ENCODE assay signal across 16 cellular contexts in the genomic region with DNA sequence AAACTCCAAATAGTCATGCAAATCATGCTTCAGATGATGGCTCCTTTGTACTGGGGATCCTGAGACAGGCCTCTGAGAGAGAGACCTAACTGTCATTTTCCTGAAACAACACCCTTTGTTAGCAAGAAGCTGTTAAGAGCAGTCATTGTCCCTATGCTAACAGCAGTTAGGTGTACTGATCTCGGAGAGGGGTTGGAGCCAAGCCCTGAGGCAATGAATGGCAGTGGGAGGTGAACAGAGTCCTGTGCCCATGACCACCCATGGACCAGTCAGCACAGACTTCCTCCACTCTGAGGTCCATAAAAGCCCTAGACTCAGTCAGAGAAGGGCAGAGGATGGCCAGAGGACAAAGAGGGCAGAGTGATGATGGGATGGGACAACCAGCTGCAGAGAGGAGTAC.
DNase-seq lines count a peak whose midpoint lies in the region; ATAC-seq, FAIRE-seq and TF ChIP-seq lines count a peak whose summit lies in the region.
"Had no signal": no experiment of that assay in that cellular context is flagged by ENCODE, and none has a peak within 500 bp of the region (broad histone marks: within the 10 kb centered on the region; RNA-seq: fewer than 3 reads in every experiment).

No MANE protein-coding gene starts in this region.

- TF ChIP-seq CTCF in upper lobe of left lung (IDR thresholded peaks at IDR 0.05): no peak
- TF ChIP-seq CTCF in HFFc6 (IDR thresholded peaks at IDR 0.05): no peak

- no peak overlapping the region for H4K5ac ChIP-seq in mesendoderm (ENCODE audit: low read length)

- H3K36me3 Mint-ChIP-seq in HFFc6 (ENCODE audit: low read depth): no peaks in the 10 kb centered on the region; the same call in 1 of the 2 replicates

- H3K36me3 ChIP-seq in mesendoderm (ENCODE audit: control insufficient read depth, insufficient read depth, low read length): no peaks in the 10 kb centered on the region
- no peaks in the 10 kb centered on the region for H3K36me3 ChIP-seq in upper lobe of left lung

- H3K9ac ChIP-seq in mesendoderm (ENCODE audit: low read length): no peak overlapping the region
- H3K9ac ChIP-seq: GM23248 had no signal

- H3K23ac ChIP-seq in mesendoderm (ENCODE audit: low read length): no peak overlapping the region

- no peak overlapping the region for H3K18ac ChIP-seq in mesendoderm (ENCODE audit: low read length)

- no peak overlapping the region for H3K27ac ChIP-seq in mesendoderm (ENCODE audit: low read depth, low read length)
- no peak overlapping the region for H3K27ac ChIP-seq in upper lobe of left lung
- H3K27ac ChIP-seq: GM23248 had no signal

- no peak for TF ChIP-seq EP300 in upper lobe of left lung (IDR thresholded peaks at IDR 0.05)

- no peak for TF ChIP-seq POLR2A in upper lobe of left lung (IDR thresholded peaks at IDR 0.05)

- peaks cover 0 to 6% (median 0%) of the 10 kb centered on the region in 4 donors for H3K9me3 ChIP-seq in upper lobe of left lung

- H3K4me1 Mint-ChIP-seq in HFFc6 (ENCODE audit: low read depth): no peaks in the 10 kb centered on the region
- H3K4me1 Mint-ChIP-seq: B cell had no signal

- no peak overlapping the region for H3K4me3 ChIP-seq in mesendoderm (ENCODE audit: low read length)
- no peak overlapping the region for H3K4me3 ChIP-seq in upper lobe of left lung
- H3K4me3 ChIP-seq: GM12878, GM23248 had no signal

- no peak overlapping the region for H3K56ac ChIP-seq in mesendoderm (ENCODE audit: low read length)

- no peaks in the 10 kb centered on the region for H3K79me2 ChIP-seq in mesendoderm (ENCODE audit: control insufficient read depth, insufficient read depth, low read length)

- H3K27me3 ChIP-seq in mesendoderm (ENCODE audit: insufficient read depth, low read length, poor library complexity): no peaks in the 10 kb centered on the region
- H3K27me3 ChIP-seq in upper lobe of left lung: no peaks in the 10 kb centered on the region

- H3K9me3 Mint-ChIP-seq in HFFc6: peaks cover 68% of the 10 kb centered on the region

- DNase-seq in HTR-8/SVneo (ENCODE audit: insufficient read length, low spot score) (no peak), UCSD-AML1 (lab: John Stamatoyannopoulos, UW; ENCODE audit: unreplicated experiment) (peak; percentile 3), mesendoderm (peak; percentile 62), upper lobe of left lung (no peak), inferior parietal cortex (ENCODE audit: extremely low spot score) (no peak), NCI-H1105 (lab: John Stamatoyannopoulos, UW) (no peak), HFFc6 (no peak)
- DNase-seq: C1 segment of cervical spinal cord; CD4-positive, alpha-beta T cell; DMS79; GM23248 had no signal

- ATAC-seq in upper lobe of left lung (ENCODE audit: low FRiP score in 2 of 2) (peak; percentile 30 to 31), GM21423 (IDR thresholded peaks at IDR 0.05; ENCODE audit: unreplicated experiment) (no peak)
- ATAC-seq: GM12878 had no signal

- peak; percentile 82 for FAIRE-seq in HTR-8/SVneo (lab: Jason Lieb, UNC)
- FAIRE-seq: GM12878, GM18507, H54 had no signal

- WGBS in mesendoderm (ENCODE audit: extremely low coverage, insufficient coverage, low lambda C conversion rate): no CpG with 5 or more reads among the region's 1 CpG
- 39% methylated on average over 1 of the region's 1 CpG; no CpG with 5 or more reads in 1 of the 2 donors for WGBS in upper lobe of left lung, 2 donors

- H2BK15ac ChIP-seq in mesendoderm (replicated peaks; ENCODE audit: low read depth): no peak overlapping the region

- no peak overlapping the region for H2AK5ac ChIP-seq in mesendoderm (ENCODE audit: low read length)

- no peak overlapping the region for H3K27ac Mint-ChIP-seq in HFFc6
- H3K27ac Mint-ChIP-seq: B cell; CD4-positive, alpha-beta T cell had no signal

- H3K4me1 ChIP-seq in mesendoderm (ENCODE audit: control insufficient read depth, low read depth, low read length): no peaks in the 10 kb centered on the region
- no peaks in the 10 kb centered on the region for H3K4me1 ChIP-seq in upper lobe of left lung

- H2BK120ac ChIP-seq in mesendoderm (ENCODE audit: low read depth, low read length): no peak overlapping the region

- H3K27me3 Mint-ChIP-seq in HFFc6 (ENCODE audit: insufficient read depth): no peaks in the 10 kb centered on the region
- H3K27me3 Mint-ChIP-seq: B cell; CD4-positive, alpha-beta T cell had no signal

- H3K4me2 ChIP-seq in mesendoderm (ENCODE audit: low read length): no peak overlapping the region

- no peak overlapping the region for H4K8ac ChIP-seq in mesendoderm (ENCODE audit: low read depth, low read length)

- H3K4ac ChIP-seq in mesendoderm (ENCODE audit: low read depth, low read length): no peak overlapping the region

- no peak overlapping the region for H2BK5ac ChIP-seq in mesendoderm (ENCODE audit: low read length)

- no peaks in the 10 kb centered on the region for H3K79me1 ChIP-seq in mesendoderm (ENCODE audit: low read length)

- no peak overlapping the region for H3K4me3 Mint-ChIP-seq in HFFc6
- H3K4me3 Mint-ChIP-seq: B cell; CD4-positive, alpha-beta T cell had no signal

Comparison
In these comparisons a context has a peak if more than half of its experiments do, and no peak if none do; other contexts are left out.
1. DNase-seq: peak in UCSD-AML1 (single experiment) and mesendoderm (single experiment); none in HTR-8/SVneo (single experiment), upper lobe of left lung (0 of 2), inferior parietal cortex (single experiment), NCI-H1105 (single experiment) and HFFc6 (single experiment).